22 cellular contexts compared by ENCODE assay signal in the genomic region with DNA sequence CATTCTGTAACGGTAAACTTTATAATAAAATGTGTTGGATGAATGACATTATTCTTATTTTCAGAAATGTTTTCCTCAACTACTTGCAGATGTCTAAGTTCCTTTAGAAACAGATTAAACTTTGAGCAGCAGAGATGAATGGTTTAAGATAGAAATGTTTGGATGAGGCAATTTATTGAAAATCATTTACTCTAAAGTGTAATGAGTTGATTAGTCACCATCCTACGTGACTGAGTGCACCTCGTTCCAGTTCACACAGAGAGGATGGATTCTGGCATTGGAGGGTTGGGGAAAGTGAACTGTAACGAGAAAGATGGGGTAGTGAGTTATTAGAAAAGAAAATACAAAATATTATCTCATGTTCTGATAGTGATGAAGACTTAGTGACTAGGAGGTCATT. TPM values are rescaled to one million over a fixed set of nuclear protein-coding genes. Genes with fewer than 3 reads are reported as not detected.
A peak's percentile ranks its signal among the peaks of the same experiment; 100 is the strongest.
DNase-seq lines count a peak whose midpoint lies in the region; ATAC-seq, FAIRE-seq and TF ChIP-seq lines count a peak whose summit lies in the region.
"Had no signal": no experiment of that assay in that cellular context is flagged by ENCODE, and none has a peak within 500 bp of the region (broad histone marks: within the 10 kb centered on the region; RNA-seq: fewer than 3 reads in every experiment).

No MANE protein-coding gene starts in this region.

- in situ Hi-C loops in Caki2 (cut with HindIII; ENCODE audit: low pct_unique_long_range_greater_than_20kb, low sequenced_read_pairs) = no loop called here
- in situ Hi-C loops in K562 (cut with MboI) = no loop called here

- H3K27me3 Mint-ChIP-seq in neural progenitor cell (ENCODE audit: insufficient read depth, low read depth) = no peaks in the 10 kb centered on the region

- intact Hi-C loops in K562 (cut with micrococcal nuclease) = no loop called here

- H3K36me3 Mint-ChIP-seq in neural progenitor cell = no peaks in the 10 kb centered on the region
- H3K36me3 Mint-ChIP-seq: CD8-positive, alpha-beta T cell had no signal

- H3K36me3 ChIP-seq in K562 (ENCODE audit: control insufficient read depth, insufficient read depth, low read length) (no peaks in the 10 kb centered on the region), neural progenitor cell (no peaks in the 10 kb centered on the region), right atrium auricular region (no peaks in the 10 kb centered on the region)

- no peak for TF ChIP-seq RAD21 in K562 (CRISPR knock-in tag; conservative IDR thresholded peaks at IDR 0.05 in 1 of 2, IDR thresholded peaks at IDR 0.05 in 1 of 2)

- H3K4me2 ChIP-seq in K562 (ENCODE audit: insufficient read depth, low read length) = no peak overlapping the region
- no peak overlapping the region for H3K4me2 ChIP-seq in neural progenitor cell
- H3K4me2 ChIP-seq: SK-N-SH had no signal

- 0 out of 5 replicates have a peak, but pooled peaks cover 0 to 3% of the 10 kb centered on the region in 2 experiments for H3K4me1 ChIP-seq in K562 (replicated peaks in 1 of 2; ENCODE audit: control insufficient read depth in 2 of 2, insufficient read depth in 2 of 2, low read length in 2 of 2)
- peaks cover 15% of the 10 kb centered on the region for H3K4me1 ChIP-seq in neural progenitor cell
- no peaks in the 10 kb centered on the region for H3K4me1 ChIP-seq in right atrium auricular region

- POLR2A ChIA-PET in K562 (lab: Yijun Ruan, JAX) = no interaction called here

- H3F3A ChIP-seq in neural progenitor cell (ENCODE audit: low read depth) = no peaks in the 10 kb centered on the region

- WGBS in K562 (ENCODE audit: insufficient coverage, low coverage, missing lambda C conversion rate) = 14% methylated on average over 4 of the region's 4 CpGs

- no peaks in the 10 kb centered on the region for H3K9me3 ChIP-seq in K562 (replicated peaks; ENCODE audit: control insufficient read depth, insufficient read depth, low read depth, low read length)
- H3K9me3 ChIP-seq in neural progenitor cell (ENCODE audit: low read depth) = no peaks in the 10 kb centered on the region
- no peaks in the 10 kb centered on the region for H3K9me3 ChIP-seq in right atrium auricular region
- H3K9me3 ChIP-seq: SK-N-SH had no signal

- TF ChIP-seq EP300 in K562 (IDR thresholded peaks at IDR 0.05; ENCODE audit: low read length) = no peak

- H3K79me2 ChIP-seq in K562 (ENCODE audit: control insufficient read depth, insufficient read depth, low read length) = no peaks in the 10 kb centered on the region
- no peaks in the 10 kb centered on the region for H3K79me2 ChIP-seq in neural progenitor cell (ENCODE audit: low read depth)

- no peak for ATAC-seq in K562
- ATAC-seq: CD8-positive, alpha-beta T cell; HCT116; Panc1; Right ventricle myocardium inferior had no signal

- H3K9ac ChIP-seq in K562 (ENCODE audit: insufficient read depth in 1 of 2, low read depth in 2 of 2, low read length in 2 of 2) = no peak overlapping the region
- H3K9ac ChIP-seq in neural progenitor cell = no peak overlapping the region
- H3K9ac ChIP-seq: SK-N-SH had no signal

- CTCF ChIA-PET in K562 (lab: Yijun Ruan, JAX; ENCODE audit: low intra/inter-chr PET ratio) = no interaction called here

- no peaks in the 10 kb centered on the region for H3K9me1 ChIP-seq in K562 (ENCODE audit: control insufficient read depth, insufficient read depth, low read length)

- H3K27ac ChIP-seq in K562 (ENCODE audit: extremely low read depth, low read depth, low read length) (no peak overlapping the region), neural progenitor cell (no peak overlapping the region), right atrium auricular region (no peak overlapping the region)
- H3K27ac ChIP-seq: HL-60 had no signal

- no peaks in the 10 kb centered on the region for H3K9me3 Mint-ChIP-seq in neural progenitor cell
- H3K9me3 Mint-ChIP-seq: CD8-positive, alpha-beta T cell had no signal

- no peak overlapping the region for H3K27ac Mint-ChIP-seq in neural progenitor cell
- H3K27ac Mint-ChIP-seq: CD8-positive, alpha-beta T cell had no signal

- H3K4me3 ChIP-seq in K562 (no peak overlapping the region), neural progenitor cell (no peak overlapping the region), right atrium auricular region (no peak overlapping the region)

- no peaks in the 10 kb centered on the region for H3K27me3 ChIP-seq in K562 (ENCODE audit: control insufficient read depth in 2 of 2, insufficient read depth in 2 of 2, low read length in 2 of 2)
- no peaks in the 10 kb centered on the region for H3K27me3 ChIP-seq in neural progenitor cell
- H3K27me3 ChIP-seq in right atrium auricular region = no peaks in the 10 kb centered on the region

- TF ChIP-seq CTCF in K562 (IDR thresholded peaks at IDR 0.05 in 2 of 3, conservative IDR thresholded peaks at IDR 0.05 in 1 of 3; ENCODE audit: insufficient read depth in 2 of 3, low read depth in 1 of 3, low read length in 3 of 3) (no peak), neural progenitor cell (IDR thresholded peaks at IDR 0.05) (no peak), right atrium auricular region (IDR thresholded peaks at IDR 0.05) (no peak)

- DNase-seq in Caki2 (ENCODE audit: low read depth) (peak; percentile 76), NCI-H146 treated with DMSO at 0.1 percent for 48 hours (lab: John Stamatoyannopoulos, UW; ENCODE audit: unreplicated experiment) (peak; percentile 89), K562 (ENCODE audit: extremely low read depth in 1 of 4, low spot score in 3 of 4) (no peak), kidney tubule cell (ENCODE audit: low spot score) (peak; percentile 69), AG08395 (ENCODE audit: low spot score) (no peak), neural progenitor cell (ENCODE audit: low spot score) (no peak), right atrium auricular region (ENCODE audit: low spot score) (no peak)
- DNase-seq: CD8-positive, alpha-beta T cell; NCI-H1694 treated with DMSO at 0.1 percent for 48 hours; NCI-H2171; NCI-H446 treated with DMSO at 0.1 percent for 48 hours; SK-N-SH had no signal

- peaks cover 9% of the 10 kb centered on the region for H3K4me1 Mint-ChIP-seq in neural progenitor cell

- no peak for FAIRE-seq in K562 (lab: Jason Lieb, UNC)
- FAIRE-seq: GM12892, HTR-8/SVneo had no signal

- no peaks in the 10 kb centered on the region for H4K20me1 ChIP-seq in K562 (replicated peaks; ENCODE audit: control insufficient read depth, insufficient read depth, low read length)
- H4K20me1 ChIP-seq in neural progenitor cell (ENCODE audit: low read depth) = no peaks in the 10 kb centered on the region

- no peak overlapping the region for H3K4me3 Mint-ChIP-seq in neural progenitor cell
- H3K4me3 Mint-ChIP-seq: CD8-positive, alpha-beta T cell had no signal

- no TSS peak for BruUV-seq in K562 (replicated peaks; lab: Mats Ljungman, UMichigan)

- TF ChIP-seq POLR2A in K562 (conservative IDR thresholded peaks at IDR 0.05) = no peak

- H2AFZ ChIP-seq in K562 (ENCODE audit: low read depth, low read length) (peak overlapping the region; percentile 51; the same call in 1 of the 2 replicates), neural progenitor cell (replicated peaks) (no peak overlapping the region)

RNA-seq across cellular contexts. Expression of a gene that starts 28.7 kb away (rescaled TPM):
- total RNA-seq in Caki2 (2014; rRNA removed; shearing (Covaris generic); ENCODE audit: low replicate concordance) = 7.4 and 16.5 TPM in 2 replicates
- 0.25 and 3.2 TPM in 2 replicates for total RNA-seq in K562 (2011; cell fraction: chromatin; rRNA removed; ENCODE audit: low replicate concordance)
- total RNA-seq in K562 (2011; cell fraction: nucleolus; rRNA removed) = 0.17 and 0.53 TPM in 2 replicates
- 0.44 and 0.92 TPM in 2 replicates for total RNA-seq in K562 (2011; cell fraction: nucleoplasm; rRNA removed)
- 0.23 and 0.53 TPM in 2 replicates for total RNA-seq in K562 (2014; rRNA removed)
- total RNA-seq in K562 (2014; rRNA removed; fragmentation: Illumina TruSeq; extraction: Trizol) = 0.87 and 0.99 TPM in 2 replicates
- total RNA-seq in K562 (2015; rRNA removed; fragmentation: Illumina TruSeq; extraction: Trizol) = 0.49 and 0.54 TPM in 2 replicates
- total RNA-seq in K562 (2021) = 0.81 and 0.91 TPM in 2 replicates
- 0.28 and 0.65 TPM in 2 replicates for polyA plus RNA-seq in K562 (2011; rRNA removed)
- 0.22 and 0.63 TPM in 2 replicates for polyA plus RNA-seq in K562 (2011; cell fraction: cytosol; rRNA removed)
- polyA plus RNA-seq in K562 (2011; cell fraction: nucleus; rRNA removed) = 0.34 and 0.63 TPM in 2 replicates
- 0.64 and 1.3 TPM in 2 replicates for polyA plus RNA-seq in K562 (2012)
- polyA plus RNA-seq in K562 (2014; fragmentation: Illumina TruSeq; extraction: Trizol) = 0.43 and 0.64 TPM in 2 replicates
- polyA plus RNA-seq in K562 (2014; fragmentation: Nextera tagmentation; extraction: Ambion mirVana) = under 1 TPM; 0.14 to 0.27 TPM
- polyA plus RNA-seq in K562 (2014; rRNA removed) = 0.34 and 1.1 TPM in 2 replicates
- 0.25 and 0.45 TPM in 2 replicates for polyA minus RNA-seq in K562 (2011; rRNA and poly(A)+ RNA removed)
- not detected in 2 replicates for polyA minus RNA-seq in K562 (2011; cell fraction: cytosol; rRNA and poly(A)+ RNA removed)
- 0.54 TPM in 1 of 2 replicates, not detected in the other for polyA minus RNA-seq in K562 (2011; cell fraction: nucleus; rRNA and poly(A)+ RNA removed)
- total RNA-seq in neural progenitor cell (ENCODE audit: low replicate concordance) = 1.2 and 2.0 TPM in 2 replicates
- 1 to 10 TPM; 4.9 to 6.6 TPM for total RNA-seq in right atrium auricular region
- total RNA-seq: CD8-positive, alpha-beta T cell had no signal

RNA-seq across cellular contexts. Expression of a gene that starts 38.2 kb away (rescaled TPM):
- total RNA-seq in Caki2 (2014; rRNA removed; shearing (Covaris generic); ENCODE audit: low replicate concordance) = 0.43 and 0.54 TPM in 2 replicates
- not detected in 2 replicates for total RNA-seq in K562 (2011; cell fraction: chromatin; rRNA removed; ENCODE audit: low replicate concordance)
- total RNA-seq in K562 (2011; cell fraction: nucleolus; rRNA removed) = not detected in 2 replicates
- total RNA-seq in K562 (2011; cell fraction: nucleoplasm; rRNA removed) = not detected in 2 replicates
- total RNA-seq in K562 (2014; rRNA removed) (not detected in 2 replicates), K562 (2014; rRNA removed; fragmentation: Illumina TruSeq; extraction: Trizol) (not detected in 2 replicates), K562 (2015; rRNA removed; fragmentation: Illumina TruSeq; extraction: Trizol) (not detected in 2 replicates), K562 (2021) (not detected in 2 replicates), neural progenitor cell (ENCODE audit: low replicate concordance) (37.3 and 58.2 TPM in 2 replicates), right atrium auricular region (under 1 TPM in 1 of 2 donors, not detected in 1; 0.52 TPM)
- polyA plus RNA-seq in K562 (2011; rRNA removed) (not detected in 2 replicates), K562 (2014; fragmentation: Illumina TruSeq; extraction: Trizol) (not detected in 2 replicates), K562 (2014; fragmentation: Nextera tagmentation; extraction: Ambion mirVana) (under 1 TPM; 0.07 to 0.14 TPM), K562 (2014; rRNA removed) (not detected in 2 replicates)
- polyA plus RNA-seq in K562 (2011; cell fraction: cytosol; rRNA removed) = not detected in 2 replicates
- not detected in 2 replicates for polyA plus RNA-seq in K562 (2011; cell fraction: nucleus; rRNA removed)
- not detected in 2 replicates for polyA plus RNA-seq in K562 (2012)
- not detected in 2 replicates for polyA minus RNA-seq in K562 (2011; rRNA and poly(A)+ RNA removed)
- polyA minus RNA-seq in K562 (2011; cell fraction: cytosol; rRNA and poly(A)+ RNA removed) = not detected in 2 replicates
- polyA minus RNA-seq in K562 (2011; cell fraction: nucleus; rRNA and poly(A)+ RNA removed) = not detected in 2 replicates
- total RNA-seq: CD8-positive, alpha-beta T cell; Daoy; Right ventricle myocardium inferior; T-helper 1 cell treated with Interleukin-12 subunit alpha and Interleukin-12 subunit beta and Interleukin-4 antibody, amounts not matched to agents 30 ng/mL and 1 ng/mL, for 36 hours had no signal
- polyA plus RNA-seq: AG04450, BJ, SK-N-SH had no signal

Comparison
In these comparisons a context has a peak if more than half of its experiments do, and no peak if none do; other contexts are left out.
1. DNase-seq: peak in Caki2 (single experiment), NCI-H146 treated with DMSO at 0.1 percent for 48 hours (single experiment) and kidney tubule cell (single experiment); none in K562 (0 of 4), AG08395 (single experiment), neural progenitor cell (single experiment) and right atrium auricular region (single experiment).
2. RNA of a gene that starts 38.2 kb away (total RNA-seq): 37.3 to 58.2 TPM in neural progenitor cell; 0.43 to 0.54 TPM in Caki2, 0.52 TPM in right atrium auricular region and not detected in K562; every median in the first group is over 10 times any median in the second.